ENCODE assay signal across 8 cellular contexts in the genomic region with DNA sequence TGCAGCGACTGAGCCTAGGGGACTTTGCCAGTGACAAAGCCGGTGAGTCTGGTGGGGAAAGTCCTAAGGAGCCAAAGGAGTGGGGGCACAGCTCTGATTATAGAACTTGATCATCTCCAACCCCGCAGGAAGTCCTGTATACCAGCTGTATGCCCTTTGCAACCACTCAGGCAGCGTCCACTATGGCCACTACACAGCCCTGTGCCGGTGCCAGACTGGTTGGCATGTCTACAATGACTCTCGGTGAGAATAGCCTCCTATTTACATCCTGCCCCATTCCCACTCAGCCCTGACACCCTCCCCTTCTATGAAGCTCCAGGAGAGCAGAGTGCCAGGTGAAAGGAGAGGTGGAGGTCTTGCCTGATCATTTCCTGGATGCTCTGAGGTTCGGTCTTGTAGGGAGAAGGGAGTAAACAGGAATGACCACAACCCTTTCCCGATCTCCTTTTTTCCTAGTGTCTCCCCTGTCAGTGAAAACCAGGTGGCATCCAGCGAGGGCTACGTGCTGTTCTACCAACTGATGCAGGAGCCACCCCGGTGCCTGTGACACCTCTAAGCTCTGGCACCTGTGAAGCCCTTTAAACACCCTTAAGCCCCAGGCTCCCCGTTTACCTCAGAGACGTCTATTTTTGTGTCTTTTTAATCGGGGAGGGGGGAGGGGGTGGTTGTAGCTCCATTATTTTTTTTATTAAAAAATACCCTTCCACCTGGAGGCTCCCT. TPM values are rescaled to one million over a fixed set of nuclear protein-coding genes. Genes with fewer than 3 reads are reported as not detected.
A peak's percentile ranks its signal among the peaks of the same experiment; 100 is the strongest.
DNase-seq lines count a peak whose midpoint lies in the region; FAIRE-seq and TF ChIP-seq lines count a peak whose summit lies in the region.

No MANE protein-coding gene starts in this region.

- H2AK5ac ChIP-seq in H1 (ENCODE audit: low read depth, low read length) = no peak overlapping the region

- H3K4me1 ChIP-seq in OCI-LY1 (ENCODE audit: insufficient read depth, low read length, severe bottlenecking) (peaks cover 36% of the 10 kb centered on the region), H1 (replicated peaks in 1 of 4; ENCODE audit: control insufficient read depth in 3 of 4, insufficient read depth in 4 of 4, low read length in 3 of 4) (peaks cover 0 to 10% (median 8%) of the 10 kb centered on the region in 4 experiments; a peak in 4 of 7 replicates), neuron (ENCODE audit: insufficient read depth, low read length) (peaks cover 13% of the 10 kb centered on the region)

- intact Hi-C loops in CD14-positive monocyte (cut with micrococcal nuclease) = no loop called here

- no peak for DNase-seq in CD14-positive monocyte (ENCODE audit: low spot score)
- DNase-seq in H1 (ENCODE audit: low read depth in 1 of 2, low spot score in 2 of 2) = no peak
- no peak for DNase-seq in globus pallidus (ENCODE audit: low spot score)
- no peak for DNase-seq in HPDE6-E6E7 (ENCODE audit: extremely low spot score)
- no peak for DNase-seq in NCI-H2171 (lab: John Stamatoyannopoulos, UW)
- DNase-seq in COLO829 (ENCODE audit: low spot score) = no peak

- H3K9me3 Mint-ChIP-seq in CD14-positive monocyte = no peaks in the 10 kb centered on the region

- H3K14ac ChIP-seq in H1 (ENCODE audit: insufficient read length) = no peak overlapping the region

- H3K9me2 ChIP-seq in OCI-LY1 (ENCODE audit: low read depth, low read length) = no peaks in the 10 kb centered on the region

- H2BK20ac ChIP-seq in H1 (ENCODE audit: low read length) = no peak overlapping the region

- H3K79me2 ChIP-seq in OCI-LY1 (ENCODE audit: insufficient read depth, low read length) = no peaks in the 10 kb centered on the region
- no peaks in the 10 kb centered on the region; a peak in 1 of 4 replicates for H3K79me2 ChIP-seq in H1 (ENCODE audit: control insufficient read depth in 1 of 2, insufficient read depth in 2 of 2, low read length in 2 of 2)

- H2BK15ac ChIP-seq in H1 (ENCODE audit: low read length) = no peak overlapping the region

- POLR2A ChIA-PET in H1 (lab: Charles Lee; ENCODE audit: partially characterized antibody) = interaction anchor here (0.6 to 4.7 kb wide), 6 partner anchors 11 to 127 kb away, joined by 3 to 51 read pairs (median 19); a partner anchor contains a TSS

- peaks cover 11% of the 10 kb centered on the region; the same call in 1 of the 2 replicates for H3K23me2 ChIP-seq in H1 (ENCODE audit: low read depth, low read length)

- H3K4me2 ChIP-seq in OCI-LY1 (ENCODE audit: low read length) (peak overlapping the region; percentile 91), H1 (ENCODE audit: insufficient read depth in 1 of 2, low read depth in 2 of 2, low read length in 2 of 2) (peak overlapping the region; percentile 66 to 92)

- no peaks in the 10 kb centered on the region; the same call in 1 of the 2 replicates for H3K79me1 ChIP-seq in H1 (ENCODE audit: low read depth, low read length)

- peaks cover 47% of the 10 kb centered on the region; the same call in 1 of the 2 replicates for H3K36me3 ChIP-seq in OCI-LY1 (ENCODE audit: insufficient read depth, low read length)
- H3K36me3 ChIP-seq in H1 (ENCODE audit: control insufficient read depth in 2 of 4, insufficient read depth in 4 of 4, low read length in 3 of 4) = peaks cover 0 to 9% (median 4%) of the 10 kb centered on the region in 4 experiments; a peak in 3 of 8 replicates
- H3K36me3 ChIP-seq in neuron (ENCODE audit: insufficient read depth, low read length) = peaks cover 41% of the 10 kb centered on the region

- no peak overlapping the region for H3K56ac ChIP-seq in H1 (replicated peaks; ENCODE audit: insufficient read length, low read depth, low read length)

- H3K18ac ChIP-seq in H1 (ENCODE audit: extremely low read depth, low read length) = no peak overlapping the region

- peaks cover 5% of the 10 kb centered on the region for H3F3A ChIP-seq in OCI-LY1 (ENCODE audit: insufficient read depth, low read length)

- no peak overlapping the region for H4K91ac ChIP-seq in H1 (replicated peaks; ENCODE audit: insufficient read length, low read length)

- H3K4ac ChIP-seq in H1 (replicated peaks; ENCODE audit: insufficient read length, low read depth, low read length) = no peak overlapping the region

- peaks cover 45% of the 10 kb centered on the region for H3K4me1 Mint-ChIP-seq in CD14-positive monocyte

- no peak overlapping the region for H2BK12ac ChIP-seq in H1 (ENCODE audit: low read depth, low read length)

- H3K27me3 Mint-ChIP-seq in CD14-positive monocyte (ENCODE audit: low read depth in 3 of 3) = peaks cover 0 to 2% (median 0%) of the 10 kb centered on the region in 3 donors

- TF ChIP-seq RAD21 in H1 (IDR thresholded peaks at IDR 0.05 in 1 of 2, conservative IDR thresholded peaks at IDR 0.05 in 1 of 2; ENCODE audit: low read depth in 2 of 2, low read length in 2 of 2) = no peak

- H3K27me3 ChIP-seq in OCI-LY1 (ENCODE audit: insufficient read depth, low read length) (no peaks in the 10 kb centered on the region), H1 (replicated peaks in 1 of 4; ENCODE audit: control insufficient read depth in 3 of 4, extremely low read depth in 1 of 4, insufficient read depth in 3 of 4, low read length in 3 of 4) (no peaks in the 10 kb centered on the region), neuron (ENCODE audit: insufficient read depth, low read length) (no peaks in the 10 kb centered on the region)

- H3K4me3 ChIP-seq in OCI-LY1 (ENCODE audit: low read depth, low read length, poor library complexity, severe bottlenecking) (peak overlapping the region; percentile 79), H1 (ENCODE audit: extremely low read depth in 1 of 4, insufficient read depth in 2 of 4, low read depth in 3 of 4, low read length in 4 of 4) (peak overlapping the region; percentile 64 to 87 (median 82); a peak in 5 of 8 replicates), neuron (ENCODE audit: low read length) (peak overlapping the region; percentile 89)

- CTCF ChIA-PET in H1 (lab: Charles Lee; ENCODE audit: partially characterized antibody) = interaction anchor here (0.6 to 5.3 kb wide), 23 partner anchors 10 to 555 kb away, joined by 3 to 32 read pairs (median 4); a partner anchor contains a TSS

- no peak for TF ChIP-seq POLR2A in H1 (IDR thresholded peaks at IDR 0.05; ENCODE audit: control extremely low read depth in 1 of 2, low read depth in 2 of 2, low read length in 2 of 2)

- H3K9ac ChIP-seq in OCI-LY1 (ENCODE audit: low read length) = peak overlapping the region; percentile 63
- H3K9ac ChIP-seq in H1 (replicated peaks in 1 of 4; ENCODE audit: extremely low read depth in 1 of 4, low read depth in 3 of 4, low read length in 3 of 4) = no peak overlapping the region

- no peak for TF ChIP-seq CTCF in CD14-positive monocyte (IDR thresholded peaks at IDR 0.05)
- TF ChIP-seq CTCF in OCI-LY1 (IDR thresholded peaks at IDR 0.05; ENCODE audit: low read length) = no peak
- TF ChIP-seq CTCF in H1 (IDR thresholded peaks at IDR 0.05; ENCODE audit: control extremely low read depth in 1 of 3, insufficient read depth in 1 of 3, low read depth in 1 of 3, low read length in 3 of 3) = no peak

- no peak overlapping the region for H3K23ac ChIP-seq in H1 (ENCODE audit: insufficient read length)

- peak overlapping the region; percentile 95 to 99 (median 97) for H3K27ac Mint-ChIP-seq in CD14-positive monocyte

- no peak overlapping the region; the same call in 1 of the 2 replicates for H2BK5ac ChIP-seq in H1 (ENCODE audit: low read depth, low read length)

- 71% methylated on average over 14 of the region's 14 CpGs; no CpG with 5 or more reads in 1 of the 2 experiments for WGBS in H1 (ENCODE audit: extremely low coverage in 1 of 2, insufficient coverage in 1 of 2, insufficient read length in 1 of 2, insufficient replicate concordance in 2 of 2, low coverage in 1 of 2, low lambda C conversion rate in 2 of 2, missing lambda C conversion rate in 1 of 2), 2 experiments

- H2BK120ac ChIP-seq in H1 (replicated peaks; ENCODE audit: low read depth, low read length) = no peak overlapping the region

- no peak for FAIRE-seq in H1 (lab: Jason Lieb, UNC)

- H4K20me1 ChIP-seq in OCI-LY1 (ENCODE audit: insufficient read depth, low read length) (no peaks in the 10 kb centered on the region), H1 (replicated peaks in 1 of 2; ENCODE audit: control insufficient read depth in 1 of 2, insufficient read depth in 2 of 2, low read length in 2 of 2) (no peaks in the 10 kb centered on the region)

- peak overlapping the region in 1 of 2 donors; percentile 83 for H3K4me3 Mint-ChIP-seq in CD14-positive monocyte

- peak overlapping the region; percentile 69 for H3K27ac ChIP-seq in OCI-LY1 (ENCODE audit: low read depth, low read length, poor library complexity, severe bottlenecking)
- H3K27ac ChIP-seq in H1 (ENCODE audit: low read depth, low read length) = no peak overlapping the region

- no peak overlapping the region for H2AFZ ChIP-seq in OCI-LY1 (ENCODE audit: low read length)
- H2AFZ ChIP-seq in H1 (ENCODE audit: low read length) = no peak overlapping the region
- H2AFZ ChIP-seq in neuron (ENCODE audit: low read depth, low read length) = no peak overlapping the region

- H4K5ac ChIP-seq in H1 (ENCODE audit: insufficient read length, low read depth, low read length) = no peak overlapping the region

- TF ChIP-seq EP300 in H1 (IDR thresholded peaks at IDR 0.05; ENCODE audit: borderline replicate concordance in 1 of 2, low read depth in 2 of 2, low read length in 2 of 2) = no peak

- H3K9me3 ChIP-seq in OCI-LY1 (ENCODE audit: low read length) (no peaks in the 10 kb centered on the region), H1 (ENCODE audit: insufficient read depth in 2 of 2, low read depth in 1 of 2, low read length in 1 of 2) (no peaks in the 10 kb centered on the region), neuron (ENCODE audit: low read length) (no peaks in the 10 kb centered on the region)

- H3K36me3 Mint-ChIP-seq in CD14-positive monocyte = peaks cover 49 to 66% of the 10 kb centered on the region in 2 donors

- H4K8ac ChIP-seq in H1 (ENCODE audit: extremely low read depth, insufficient read depth, low read length) = no peak overlapping the region; the same call in 1 of the 2 replicates

RNA-seq across cellular contexts. Expression of a gene that starts 1.2 kb away (rescaled TPM):
- polyA plus RNA-seq in CD14-positive monocyte (10 to 100 TPM; 10.5 to 10.8 TPM), H1 (2011; rRNA removed) (37.7 and 39.4 TPM in 2 replicates)
- 32.1 and 40.4 TPM in 2 replicates for total RNA-seq in H1 (2021; fragmentation: NEBNext Ultra II Directional; extraction: Animal tissue kit (Norgen Biotek cat#: 25700))
- 47.0 TPM for polyA plus RNA-seq in H1 (2011; cell fraction: cytosol; rRNA removed)
- 127 TPM for polyA plus RNA-seq in H1 (2011; cell fraction: nucleus; rRNA removed)
- 30.2 to 46.4 TPM (median 45.4 TPM) in 4 replicates for polyA plus RNA-seq in H1 (2012, experiment 1 of 2)
- 33.9 TPM for polyA plus RNA-seq in H1 (2012, experiment 2 of 2)
- 21.2 TPM for polyA plus RNA-seq in H1 (2013, experiment 1 of 2)
- 17.9 TPM for polyA plus RNA-seq in H1 (2013, experiment 2 of 2)
- polyA minus RNA-seq in H1 (2011; rRNA and poly(A)+ RNA removed) = 24.6 and 32.8 TPM in 2 replicates
- 19.6 TPM for polyA minus RNA-seq in H1 (2011; cell fraction: cytosol; rRNA and poly(A)+ RNA removed)
- polyA minus RNA-seq in H1 (2011; cell fraction: nucleus; rRNA and poly(A)+ RNA removed) = 33.5 TPM

RNA-seq across cellular contexts. Expression of a gene that starts 5.8 kb away (rescaled TPM):
- 10 to 100 TPM; 11.0 to 11.3 TPM for polyA plus RNA-seq in CD14-positive monocyte
- total RNA-seq in H1 (2021; fragmentation: NEBNext Ultra II Directional; extraction: Animal tissue kit (Norgen Biotek cat#: 25700)) = 23.9 and 28.2 TPM in 2 replicates
- 36.3 and 53.5 TPM in 2 replicates for polyA plus RNA-seq in H1 (2011; rRNA removed)
- polyA plus RNA-seq in H1 (2011; cell fraction: cytosol; rRNA removed) = 24.7 TPM
- polyA plus RNA-seq in H1 (2011; cell fraction: nucleus; rRNA removed) = 114 TPM
- 23.1 to 27.6 TPM (median 23.8 TPM) in 4 replicates for polyA plus RNA-seq in H1 (2012, experiment 1 of 2)
- 30.6 TPM for polyA plus RNA-seq in H1 (2012, experiment 2 of 2)
- polyA plus RNA-seq in H1 (2013, experiment 1 of 2) = 17.1 TPM
- 16.7 TPM for polyA plus RNA-seq in H1 (2013, experiment 2 of 2)
- polyA minus RNA-seq in H1 (2011; rRNA and poly(A)+ RNA removed) = 17.7 and 18.1 TPM in 2 replicates
- polyA minus RNA-seq in H1 (2011; cell fraction: cytosol; rRNA and poly(A)+ RNA removed) = 18.6 TPM
- polyA minus RNA-seq in H1 (2011; cell fraction: nucleus; rRNA and poly(A)+ RNA removed) = 37.9 TPM

RNA-seq across cellular contexts. Expression of a gene that starts 11.3 kb away (rescaled TPM):
- 100 to 1,000 TPM; 108 to 120 TPM for polyA plus RNA-seq in CD14-positive monocyte
- total RNA-seq in H1 (2021; fragmentation: NEBNext Ultra II Directional; extraction: Animal tissue kit (Norgen Biotek cat#: 25700)) = 67.8 and 71.0 TPM in 2 replicates
- polyA plus RNA-seq in H1 (2011; rRNA removed) = 60.2 and 102 TPM in 2 replicates
- 127 TPM for polyA plus RNA-seq in H1 (2011; cell fraction: cytosol; rRNA removed)
- polyA plus RNA-seq in H1 (2011; cell fraction: nucleus; rRNA removed) = 22.6 TPM
- 114 to 154 TPM (median 116 TPM) in 4 replicates for polyA plus RNA-seq in H1 (2012, experiment 1 of 2)
- polyA plus RNA-seq in H1 (2012, experiment 2 of 2) = 28.2 TPM
- polyA plus RNA-seq in H1 (2013, experiment 1 of 2) = 51.0 TPM
- polyA plus RNA-seq in H1 (2013, experiment 2 of 2) = 54.6 TPM
- 46.6 and 64.7 TPM in 2 replicates for polyA minus RNA-seq in H1 (2011; rRNA and poly(A)+ RNA removed)
- 35.9 TPM for polyA minus RNA-seq in H1 (2011; cell fraction: cytosol; rRNA and poly(A)+ RNA removed)
- polyA minus RNA-seq in H1 (2011; cell fraction: nucleus; rRNA and poly(A)+ RNA removed) = 27.1 TPM

RNA-seq across cellular contexts. Expression of a gene that starts 12.2 kb away (rescaled TPM):
- polyA plus RNA-seq in CD14-positive monocyte = 10 to 100 TPM; 16.8 to 21.0 TPM
- total RNA-seq in H1 (2021; fragmentation: NEBNext Ultra II Directional; extraction: Animal tissue kit (Norgen Biotek cat#: 25700)) = 42.3 and 45.5 TPM in 2 replicates
- polyA plus RNA-seq in H1 (2011; rRNA removed) = 43.0 and 61.2 TPM in 2 replicates
- 35.7 TPM for polyA plus RNA-seq in H1 (2011; cell fraction: cytosol; rRNA removed)
- 83.1 TPM for polyA plus RNA-seq in H1 (2011; cell fraction: nucleus; rRNA removed)
- 37.1 to 41.5 TPM (median 37.3 TPM) in 4 replicates for polyA plus RNA-seq in H1 (2012, experiment 1 of 2)
- 65.4 TPM for polyA plus RNA-seq in H1 (2012, experiment 2 of 2)
- 50.7 TPM for polyA plus RNA-seq in H1 (2013, experiment 1 of 2)
- polyA plus RNA-seq in H1 (2013, experiment 2 of 2) = 53.5 TPM
- polyA minus RNA-seq in H1 (2011; rRNA and poly(A)+ RNA removed) = 18.1 and 20.6 TPM in 2 replicates
- polyA minus RNA-seq in H1 (2011; cell fraction: cytosol; rRNA and poly(A)+ RNA removed) = 14.2 TPM
- 15.3 TPM for polyA minus RNA-seq in H1 (2011; cell fraction: nucleus; rRNA and poly(A)+ RNA removed)

RNA-seq across cellular contexts. Expression of a gene that starts 32.6 kb away (rescaled TPM):
- polyA plus RNA-seq in CD14-positive monocyte (10 to 100 TPM; 40.9 to 42.2 TPM), H1 (2011; rRNA removed) (55.9 and 61.7 TPM in 2 replicates)
- 42.0 and 42.6 TPM in 2 replicates for total RNA-seq in H1 (2021; fragmentation: NEBNext Ultra II Directional; extraction: Animal tissue kit (Norgen Biotek cat#: 25700))
- polyA plus RNA-seq in H1 (2011; cell fraction: cytosol; rRNA removed) = 53.7 TPM
- polyA plus RNA-seq in H1 (2011; cell fraction: nucleus; rRNA removed) = 52.1 TPM
- 37.5 to 48.4 TPM (median 45.4 TPM) in 4 replicates for polyA plus RNA-seq in H1 (2012, experiment 1 of 2)
- polyA plus RNA-seq in H1 (2012, experiment 2 of 2) = 25.2 TPM
- 20.7 TPM for polyA plus RNA-seq in H1 (2013, experiment 1 of 2)
- polyA plus RNA-seq in H1 (2013, experiment 2 of 2) = 21.5 TPM
- 74.2 and 79.1 TPM in 2 replicates for polyA minus RNA-seq in H1 (2011; rRNA and poly(A)+ RNA removed)
- 16.6 TPM for polyA minus RNA-seq in H1 (2011; cell fraction: cytosol; rRNA and poly(A)+ RNA removed)
- polyA minus RNA-seq in H1 (2011; cell fraction: nucleus; rRNA and poly(A)+ RNA removed) = 16.5 TPM
